25 cellular contexts compared by ENCODE assay signal in genomic region chr6:157770946-157771345, GRCh38. TPM values are rescaled to one million over a fixed set of nuclear protein-coding genes. Genes with fewer than 3 reads are reported as not detected.
DNase-seq lines count a peak whose midpoint lies in the region; ATAC-seq, FAIRE-seq and TF ChIP-seq lines count a peak whose summit lies in the region.
"Had no signal": no experiment of that assay in that cellular context is flagged by ENCODE, and none has a peak within 500 bp of the region (broad histone marks: within the 10 kb centered on the region; RNA-seq: fewer than 3 reads in every experiment).

No MANE protein-coding gene starts in this region.

- peaks cover 6% of the 10 kb centered on the region in 2 donors for H3K9me3 Mint-ChIP-seq in activated T-cell treated with anti-CD3 and anti-CD28 coated beads, Interleukin-2, amount 50 U/mL, for 72 hours
- H3K9me3 Mint-ChIP-seq in progenitor cell of endocrine pancreas (ENCODE audit: low read depth), result no peaks in the 10 kb centered on the region
- H3K9me3 Mint-ChIP-seq: memory B cell, natural killer cell had no signal

- TF ChIP-seq CTCF in PC-9 (conservative IDR thresholded peaks at IDR 0.05) (no peak), endothelial cell of umbilical vein (IDR thresholded peaks at IDR 0.05; ENCODE audit: extremely low read depth in 1 of 2, insufficient read depth in 1 of 2, low read depth in 1 of 2, low read length in 2 of 2) (no peak), progenitor cell of endocrine pancreas (IDR thresholded peaks at IDR 0.05; ENCODE audit: unreplicated experiment) (no peak)

- H3F3A ChIP-seq in PC-9 (ENCODE audit: insufficient read depth, low read depth), result peaks cover 9% of the 10 kb centered on the region

- H4K20me1 ChIP-seq in PC-9 (ENCODE audit: insufficient read depth) (no peaks in the 10 kb centered on the region), endothelial cell of umbilical vein (replicated peaks; ENCODE audit: control insufficient read depth, extremely low read depth, insufficient read depth, low read length) (no peaks in the 10 kb centered on the region)

- POLR2A ChIA-PET in PC-9 (lab: Charles Lee; ENCODE audit: unreplicated experiment), result no interaction called here
- POLR2A ChIA-PET in endothelial cell of umbilical vein (lab: Charles Lee), result interaction anchor here (0.6 kb wide), 1 partner anchor 145 kb away, joined by 3 read pairs; no protein-coding TSS in a partner anchor

- no peak for TF ChIP-seq POLR2A in endothelial cell of umbilical vein (IDR thresholded peaks at IDR 0.05; ENCODE audit: low read depth, low read length)

- ATAC-seq in activated T-cell treated with anti-CD3 and anti-CD28 coated beads, Interleukin-2, amount 50 U/mL, for 72 hours (replicated peaks in 1 of 2), result peak; percentile 67 to 74
- ATAC-seq: heart right ventricle; natural killer cell; psoas muscle; stimulated activated memory B cell treated with anti-CD40 and anti-IgM and Interleukin-4, amounts not matched to agents 10 μg/mL and 1 μg/mL and 100 μg/mL, for 72 hours had no signal

- no peaks in the 10 kb centered on the region for H3K9me1 ChIP-seq in endothelial cell of umbilical vein (replicated peaks; ENCODE audit: control insufficient read depth, extremely low read depth, insufficient read depth, low read length)

- H3K27me3 ChIP-seq in PC-9 (ENCODE audit: insufficient read depth, low read depth), result no peaks in the 10 kb centered on the region
- H3K27me3 ChIP-seq in endothelial cell of umbilical vein (ENCODE audit: control insufficient read depth in 2 of 2, insufficient read depth in 2 of 2, low read length in 2 of 2), result no peaks in the 10 kb centered on the region
- H3K27me3 ChIP-seq in skeletal muscle satellite cell (ENCODE audit: control insufficient read depth, insufficient read depth, low read length), result peaks cover 10% of the 10 kb centered on the region
- H3K27me3 ChIP-seq: MG63, transverse colon had no signal

- dilution Hi-C loops in endothelial cell of umbilical vein (cut with MboI; ENCODE audit: extremely low pct_ligation_motif_present, low sequenced_read_pairs), result no loop called here

- H3K36me3 ChIP-seq in PC-9 (ENCODE audit: low read depth) (no peaks in the 10 kb centered on the region), endothelial cell of umbilical vein (ENCODE audit: control insufficient read depth in 2 of 2, extremely low read depth in 1 of 2, insufficient read depth in 2 of 2, low read length in 2 of 2) (no peaks in the 10 kb centered on the region), skeletal muscle satellite cell (ENCODE audit: insufficient read depth, low read length) (no peaks in the 10 kb centered on the region)
- H3K36me3 ChIP-seq: heart right ventricle, MG63, transverse colon had no signal

- H3K9ac ChIP-seq in endothelial cell of umbilical vein (replicated peaks; ENCODE audit: extremely low read depth, insufficient read depth, low read length) (no peak overlapping the region), skeletal muscle satellite cell (ENCODE audit: low read depth, low read length) (no peak overlapping the region)

- no peak overlapping the region for H3K4me3 Mint-ChIP-seq in activated T-cell treated with anti-CD3 and anti-CD28 coated beads, Interleukin-2, amount 50 U/mL, for 72 hours
- no peak overlapping the region for H3K4me3 Mint-ChIP-seq in progenitor cell of endocrine pancreas (ENCODE audit: low read depth)
- H3K4me3 Mint-ChIP-seq: activated naive CD4-positive, alpha-beta T cell treated with anti-CD3 and anti-CD28 coated beads for 36 hours; brain; CD4-positive, CD25-positive, alpha-beta regulatory T cell; memory B cell; natural killer cell; stimulated activated memory B cell treated with anti-CD40 and anti-IgM and Interleukin-4, amounts not matched to agents 10 μg/mL and 1 μg/mL and 100 μg/mL, for 72 hours had no signal

- H3K4me3 ChIP-seq in PC-9 (no peak overlapping the region), endothelial cell of umbilical vein (replicated peaks in 1 of 3; ENCODE audit: insufficient read depth in 1 of 3, low read depth in 1 of 3, low read length in 3 of 3) (no peak overlapping the region), skeletal muscle satellite cell (ENCODE audit: low read length) (no peak overlapping the region)
- H3K4me3 ChIP-seq: heart right ventricle, MG63, psoas muscle, transverse colon had no signal

- no peak overlapping the region for H2AFZ ChIP-seq in PC-9
- H2AFZ ChIP-seq in endothelial cell of umbilical vein (ENCODE audit: low read depth, low read length), result no peak overlapping the region

- H3K27ac Mint-ChIP-seq in activated T-cell treated with anti-CD3 and anti-CD28 coated beads, Interleukin-2, amount 50 U/mL, for 72 hours, result no peak overlapping the region
- no peak overlapping the region for H3K27ac Mint-ChIP-seq in progenitor cell of endocrine pancreas
- H3K27ac Mint-ChIP-seq: brain; CD4-positive, CD25-positive, alpha-beta regulatory T cell; memory B cell; natural killer cell; stimulated activated memory B cell treated with anti-CD40 and anti-IgM and Interleukin-4, amounts not matched to agents 10 μg/mL and 1 μg/mL and 100 μg/mL, for 72 hours had no signal

- no peak for DNase-seq in activated T-cell treated with anti-CD3 and anti-CD28 coated beads, Interleukin-2, amount 50 U/mL, for 72 hours
- no peak for DNase-seq in activated T-cell treated with anti-CD3 and anti-CD28 coated beads, Interleukin-2, amount 50 U/mL, for 1 hour
- peak in 1 of 2 experiments; percentile 80 for DNase-seq in PC-9
- peak; percentile 32 for DNase-seq in endothelial cell of umbilical vein (ENCODE audit: low read depth, low spot score)
- DNase-seq in progenitor cell of endocrine pancreas (ENCODE audit: low spot score, unreplicated experiment), result no peak
- DNase-seq in stimulated activated CD4-positive, alpha-beta T cell treated with anti-CD3 and anti-CD28 coated beads, Interleukin-4, amount 100 ng/mL, for 1 hour, result no peak
- no peak for DNase-seq in HK-2 (ENCODE audit: unreplicated experiment)
- DNase-seq: activated CD4-positive, alpha-beta T cell treated with anti-CD3 and anti-CD28 coated beads for 1 hour; activated CD8-positive, alpha-beta memory T cell treated with anti-CD3 and anti-CD28 coated beads, Interleukin-2, amount 50 U/mL, for 48 hours; activated naive CD4-positive, alpha-beta T cell treated with anti-CD3 and anti-CD28 coated beads for 36 hours; CD4-positive, CD25-positive, alpha-beta regulatory T cell; DMS53; erythroblast; heart right ventricle; islet precursor cell; MG63; natural killer cell; NCI-H187; psoas muscle; T-helper 2 cell; transverse colon had no signal

- no TSS peak for BruUV-seq in PC-9 (replicated peaks; lab: Mats Ljungman, UMichigan)
- BruUV-seq in endothelial cell of umbilical vein (replicated peaks; lab: Mats Ljungman, UMichigan), result no TSS peak

- H3K4me2 ChIP-seq in PC-9 (peak overlapping the region; percentile 27; the same call in 1 of the 2 replicates), endothelial cell of umbilical vein (ENCODE audit: insufficient read depth, low read length) (no peak overlapping the region), skeletal muscle satellite cell (ENCODE audit: low read length) (peak overlapping the region; percentile 9)

- H3K4me1 Mint-ChIP-seq in activated T-cell treated with anti-CD3 and anti-CD28 coated beads, Interleukin-2, amount 50 U/mL, for 72 hours (ENCODE audit: low read depth), result peaks cover 59% of the 10 kb centered on the region
- H3K4me1 Mint-ChIP-seq in progenitor cell of endocrine pancreas (ENCODE audit: low read depth), result peaks cover 13% of the 10 kb centered on the region

- H3K79me2 ChIP-seq in PC-9 (ENCODE audit: low read depth) (no peaks in the 10 kb centered on the region), endothelial cell of umbilical vein (ENCODE audit: control insufficient read depth, insufficient read depth, low read length) (no peaks in the 10 kb centered on the region)

- no peak for FAIRE-seq in endothelial cell of umbilical vein (lab: Jason Lieb, UNC)

- H3K9me3 ChIP-seq in PC-9 (ENCODE audit: insufficient read depth, low read depth), result no peaks in the 10 kb centered on the region
- H3K9me3 ChIP-seq in endothelial cell of umbilical vein (replicated peaks; ENCODE audit: control insufficient read depth, insufficient read depth, low read length), result no peaks in the 10 kb centered on the region
- no peaks in the 10 kb centered on the region for H3K9me3 ChIP-seq in skeletal muscle satellite cell (replicated peaks; ENCODE audit: low read length)
- H3K9me3 ChIP-seq: heart right ventricle, MG63, psoas muscle, transverse colon had no signal

- H3K4me1 ChIP-seq in PC-9 (replicated peaks; ENCODE audit: insufficient read depth), result peaks cover 23% of the 10 kb centered on the region
- no peaks in the 10 kb centered on the region for H3K4me1 ChIP-seq in endothelial cell of umbilical vein (ENCODE audit: control insufficient read depth, extremely low read depth, insufficient read depth, low read length)
- peaks cover 26% of the 10 kb centered on the region for H3K4me1 ChIP-seq in skeletal muscle satellite cell (ENCODE audit: control insufficient read depth, insufficient read depth, low read length)
- H3K4me1 ChIP-seq: psoas muscle, transverse colon had no signal

- peaks cover 7 to 13% of the 10 kb centered on the region in 2 donors for H3K36me3 Mint-ChIP-seq in activated T-cell treated with anti-CD3 and anti-CD28 coated beads, Interleukin-2, amount 50 U/mL, for 72 hours (ENCODE audit: insufficient read depth in 2 of 2)
- H3K36me3 Mint-ChIP-seq in progenitor cell of endocrine pancreas (ENCODE audit: insufficient read depth), result no peaks in the 10 kb centered on the region
- H3K36me3 Mint-ChIP-seq: brain; natural killer cell; stimulated activated memory B cell treated with anti-CD40 and anti-IgM and Interleukin-4, amounts not matched to agents 10 μg/mL and 1 μg/mL and 100 μg/mL, for 72 hours had no signal

- H3K27ac ChIP-seq in PC-9, result peak overlapping the region; percentile 62
- H3K27ac ChIP-seq in endothelial cell of umbilical vein (ENCODE audit: insufficient read depth, low read depth, low read length), result no peak overlapping the region
- H3K27ac ChIP-seq: heart right ventricle, psoas muscle, transverse colon had no signal

- no peaks in the 10 kb centered on the region for H3K9me2 ChIP-seq in PC-9 (ENCODE audit: insufficient read depth)

- intact Hi-C loops in PC-9 (cut with micrococcal nuclease; ENCODE audit: unreplicated experiment), result no loop called here
- intact Hi-C loops in endothelial cell of umbilical vein (cut with micrococcal nuclease), result no loop called here

- CTCF ChIA-PET in PC-9 (lab: Charles Lee) (interaction anchor here (0.7 kb wide), 1 partner anchor 373 kb away, joined by 5 read pairs; no protein-coding TSS in a partner anchor), endothelial cell of umbilical vein (lab: Charles Lee) (interaction anchor here (0.7 to 2.1 kb wide), 6 partner anchors 14 to 111 kb away, joined by 3 to 9 read pairs (median 4); no protein-coding TSS in a partner anchor)

- peaks cover 18% of the 10 kb centered on the region for H3K27me3 Mint-ChIP-seq in activated T-cell treated with anti-CD3 and anti-CD28 coated beads, Interleukin-2, amount 50 U/mL, for 72 hours (ENCODE audit: low read depth)
- peaks cover 21% of the 10 kb centered on the region for H3K27me3 Mint-ChIP-seq in progenitor cell of endocrine pancreas

RNA-seq across cellular contexts. Expression of gene SNX9, which starts 52.1 kb away (rescaled TPM):
- total RNA-seq in activated T-cell treated with anti-CD3 and anti-CD28 coated beads, Interleukin-2, amount 50 U/mL, for 72 hours, result 10 to 100 TPM; 83.5 to 94.6 TPM
- 22.5 and 25.0 TPM in 2 replicates for total RNA-seq in PC-9 (2021)
- 51.4 and 54.5 TPM in 2 replicates for total RNA-seq in endothelial cell of umbilical vein
- 22.7 and 27.5 TPM in 2 replicates for polyA plus RNA-seq in endothelial cell of umbilical vein
- 37.3 and 40.2 TPM in 2 replicates for polyA plus RNA-seq in endothelial cell of umbilical vein (2011; cell fraction: cytosol; rRNA removed)
- polyA plus RNA-seq in endothelial cell of umbilical vein (2011; cell fraction: nucleus; rRNA removed), result 54.5 and 56.3 TPM in 2 replicates
- 32.2 and 32.5 TPM in 2 replicates for polyA plus RNA-seq in endothelial cell of umbilical vein (2012)
- 27.5 and 29.1 TPM in 2 replicates for polyA minus RNA-seq in endothelial cell of umbilical vein
- polyA minus RNA-seq in endothelial cell of umbilical vein (2011; cell fraction: cytosol; rRNA and poly(A)+ RNA removed), result 12.6 TPM
- polyA minus RNA-seq in endothelial cell of umbilical vein (2011; cell fraction: nucleus; rRNA and poly(A)+ RNA removed), result 25.7 and 25.8 TPM in 2 replicates
- 38.3 and 47.6 TPM in 2 replicates for total RNA-seq in skeletal muscle satellite cell (2012; rRNA removed)
- total RNA-seq in progenitor cell of endocrine pancreas, result 29.3 and 31.5 TPM in 2 replicates
